ENCODE assay signal across 8 cellular contexts in genomic region chr6:57089265-57089664, GRCh38. TPM values are rescaled to one million over a fixed set of nuclear protein-coding genes. Genes with fewer than 3 reads are reported as not detected.
DNase-seq lines count a peak whose midpoint lies in the region; ATAC-seq and TF ChIP-seq lines count a peak whose summit lies in the region.

No MANE protein-coding gene starts in this region.

- peaks cover 18 to 36% of the 10 kb centered on the region in 2 donors for H3K4me1 ChIP-seq in left lung
- H3K4me1 ChIP-seq in tibial nerve, result peaks cover 0 to 37% (median 20%) of the 10 kb centered on the region in 4 donors

- H3K4me3 Mint-ChIP-seq in activated naive CD4-positive, alpha-beta T cell treated with anti-CD3 and anti-CD28 coated beads, Interleukin-2, amount 10 ng/mL, durations not matched to agents 7 days and 5 days, result peak overlapping the region; percentile 76
- peak overlapping the region; percentile 77 for H3K4me3 Mint-ChIP-seq in activated naive CD8-positive, alpha-beta T cell treated with anti-CD3 and anti-CD28 coated beads for 36 hours

- ATAC-seq in left lung (no peak), GM21526 (IDR thresholded peaks at IDR 0.05; ENCODE audit: low FRiP score, unreplicated experiment) (no peak), HG02759 (IDR thresholded peaks at IDR 0.05; ENCODE audit: unreplicated experiment) (no peak)

- no peaks in the 10 kb centered on the region for H3K27me3 Mint-ChIP-seq in activated naive CD4-positive, alpha-beta T cell treated with anti-CD3 and anti-CD28 coated beads, Interleukin-2, amount 10 ng/mL, durations not matched to agents 7 days and 5 days
- H3K27me3 Mint-ChIP-seq in activated naive CD8-positive, alpha-beta T cell treated with anti-CD3 and anti-CD28 coated beads for 36 hours, result no peaks in the 10 kb centered on the region

- H3K27ac ChIP-seq in left lung (peak overlapping the region; percentile 17 to 85), tibial nerve (peak overlapping the region in 3 of 4 donors; percentile 86)

- no peak for TF ChIP-seq EP300 in tibial nerve (IDR thresholded peaks at IDR 0.05)

- H3K4me3 ChIP-seq in left lung, result peak overlapping the region; percentile 47 to 64
- peak overlapping the region; percentile 45 to 66 (median 55) for H3K4me3 ChIP-seq in tibial nerve

- H3K9me3 Mint-ChIP-seq in activated naive CD4-positive, alpha-beta T cell treated with anti-CD3 and anti-CD28 coated beads, Interleukin-2, amount 10 ng/mL, durations not matched to agents 7 days and 5 days, result no peaks in the 10 kb centered on the region
- no peaks in the 10 kb centered on the region for H3K9me3 Mint-ChIP-seq in activated naive CD8-positive, alpha-beta T cell treated with anti-CD3 and anti-CD28 coated beads for 36 hours

- H3K36me3 ChIP-seq in left lung (peaks cover 0 to 2% of the 10 kb centered on the region in 2 donors), tibial nerve (peaks cover 0 to 4% (median 0%) of the 10 kb centered on the region in 3 donors)

- no peak for DNase-seq in activated naive CD4-positive, alpha-beta T cell treated with anti-CD3 and anti-CD28 coated beads, Interleukin-2, amount 10 ng/mL, durations not matched to agents 7 days and 5 days
- DNase-seq in activated naive CD4-positive, alpha-beta T cell treated with Interleukin-2 at 50 U/mL for 16 hours, result no peak
- DNase-seq in activated naive CD8-positive, alpha-beta T cell treated with anti-CD3 and anti-CD28 coated beads for 36 hours, result no peak
- DNase-seq in left lung (no peak), tibial nerve (ENCODE audit: low spot score in 2 of 2) (no peak), GM03348 (ENCODE audit: low spot score) (no peak)

- no peaks in the 10 kb centered on the region for H3K9me3 ChIP-seq in left lung
- H3K9me3 ChIP-seq in tibial nerve, result no peaks in the 10 kb centered on the region

- no peak for TF ChIP-seq POLR2A in tibial nerve (IDR thresholded peaks at IDR 0.05)

- peak overlapping the region; percentile 95 for H3K27ac Mint-ChIP-seq in activated naive CD4-positive, alpha-beta T cell treated with anti-CD3 and anti-CD28 coated beads, Interleukin-2, amount 10 ng/mL, durations not matched to agents 7 days and 5 days
- H3K27ac Mint-ChIP-seq in activated naive CD8-positive, alpha-beta T cell treated with anti-CD3 and anti-CD28 coated beads for 36 hours, result peak overlapping the region; percentile 77

- H3K36me3 Mint-ChIP-seq in activated naive CD4-positive, alpha-beta T cell treated with anti-CD3 and anti-CD28 coated beads, Interleukin-2, amount 10 ng/mL, durations not matched to agents 7 days and 5 days, result peaks cover 18% of the 10 kb centered on the region
- peaks cover 19% of the 10 kb centered on the region for H3K36me3 Mint-ChIP-seq in activated naive CD8-positive, alpha-beta T cell treated with anti-CD3 and anti-CD28 coated beads for 36 hours

- TF ChIP-seq CTCF in left lung (IDR thresholded peaks at IDR 0.05) (no peak), tibial nerve (IDR thresholded peaks at IDR 0.05) (no peak)

- intact Hi-C loops in left lung (cut with DNase I), result no loop called here

- H3K27me3 ChIP-seq in left lung, result no peaks in the 10 kb centered on the region
- no peaks in the 10 kb centered on the region for H3K27me3 ChIP-seq in tibial nerve

- peaks cover 34% of the 10 kb centered on the region for H3K4me1 Mint-ChIP-seq in activated naive CD4-positive, alpha-beta T cell treated with anti-CD3 and anti-CD28 coated beads, Interleukin-2, amount 10 ng/mL, durations not matched to agents 7 days and 5 days
- H3K4me1 Mint-ChIP-seq in activated naive CD8-positive, alpha-beta T cell treated with anti-CD3 and anti-CD28 coated beads for 36 hours, result peaks cover 27% of the 10 kb centered on the region

- CTCF ChIA-PET in activated naive CD4-positive, alpha-beta T cell treated with anti-CD3 and anti-CD28 coated beads, Interleukin-2, amount 10 ng/mL, durations not matched to agents 7 days and 5 days (lab: Charles Lee), result interaction anchor here (1.4 kb wide), 1 partner anchor 101 kb away, joined by 6 read pairs; no protein-coding TSS in a partner anchor

- 57 to 59% methylated on average over 3 of the region's 3 CpGs for WGBS in tibial nerve, 2 donors

RNA-seq across cellular contexts. Expression of gene ZNF451, which starts 0.7 kb away (rescaled TPM):
- 10 to 100 TPM; 47.5 to 52.3 TPM for total RNA-seq in activated naive CD8-positive, alpha-beta T cell treated with anti-CD3 and anti-CD28 coated beads for 36 hours
- total RNA-seq in left lung (10 to 100 TPM; 51.7 to 53.4 TPM), tibial nerve (10 to 100 TPM; 51.1 to 62.8 (median 59.2) TPM)

RNA-seq across cellular contexts. Expression of gene KIAA1586, which starts 42.8 kb away (rescaled TPM):
- 10 to 100 TPM; 15.9 to 17.1 TPM for total RNA-seq in activated naive CD8-positive, alpha-beta T cell treated with anti-CD3 and anti-CD28 coated beads for 36 hours
- 10 to 100 TPM; 11.0 to 13.0 TPM for total RNA-seq in left lung
- total RNA-seq in tibial nerve, result 1 to 10 TPM; 5.7 to 6.6 (median 6.1) TPM
